In genomic region chr4:36551697-36552214, GRCh38 we compare ENCODE assay signal across 1 cellular context.
TF ChIP-seq lines count a peak whose summit lies in the region.

No MANE protein-coding gene starts in this region.

TF ChIP-seq in H1, 55 proteins besides CTCF, POLR2A, EP300 and RAD21 (continued from another document):
- no peak for TF ChIP-seq CHD7 (IDR thresholded peaks at IDR 0.05; ENCODE audit: insufficient replicate concordance, low read length)
- TF ChIP-seq BCL11A (IDR thresholded peaks at IDR 0.05; ENCODE audit: low read depth in 2 of 2, low read length in 2 of 2) = no peak
